8 cellular contexts compared by ENCODE assay signal in the genomic region with DNA sequence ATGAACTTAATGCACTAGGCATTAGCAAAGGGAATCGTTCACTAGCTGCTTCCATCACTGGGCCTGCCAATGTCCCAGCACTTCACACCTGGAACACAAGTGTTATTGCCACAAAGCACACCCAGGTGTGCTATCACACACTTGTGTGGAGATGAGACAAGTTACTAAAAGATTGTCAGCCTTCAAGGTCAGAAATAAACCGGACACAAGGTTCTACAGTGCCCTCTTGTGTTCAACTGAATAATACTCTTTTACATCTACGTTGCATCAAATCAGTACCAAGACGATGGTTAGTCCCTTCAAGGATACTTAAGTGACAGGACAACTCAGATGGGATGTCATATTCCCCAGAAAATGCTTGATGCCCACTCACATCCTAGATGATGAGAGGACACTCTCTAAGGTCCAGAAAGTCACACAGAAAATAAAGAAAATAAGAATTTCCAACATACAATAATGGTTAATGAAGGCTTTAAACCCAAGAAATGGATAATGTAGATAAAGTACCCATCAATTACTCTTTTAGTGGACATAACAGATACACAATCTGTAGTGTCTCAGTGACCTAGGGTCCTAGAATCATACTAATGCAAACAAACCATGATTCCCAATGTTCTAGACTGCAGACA. TPM values are rescaled to one million over a fixed set of nuclear protein-coding genes. Genes with fewer than 3 reads are reported as not detected.
DNase-seq lines count a peak whose midpoint lies in the region; ATAC-seq, FAIRE-seq and TF ChIP-seq lines count a peak whose summit lies in the region.

No MANE protein-coding gene starts in this region.

- peak; percentile 76 for TF ChIP-seq CTCF in A673 (conservative IDR thresholded peaks at IDR 0.05; ENCODE audit: low read depth, low read length)
- TF ChIP-seq CTCF in GM10248 (IDR thresholded peaks at IDR 0.05; ENCODE audit: control extremely low read depth, extremely low read depth, low read depth, missing control alignments): peak; percentile 42
- TF ChIP-seq CTCF in bronchial epithelial cell (IDR thresholded peaks at IDR 0.05; ENCODE audit: insufficient read depth, low read length, severe bottlenecking): peak; percentile 56
- no peak for TF ChIP-seq CTCF in omental fat pad (IDR thresholded peaks at IDR 0.05)

- POLR2A ChIA-PET in A673 (lab: Charles Lee; ENCODE audit: low non-redundant PET): no interaction called here
- POLR2A ChIA-PET in GM10248 (lab: Yijun Ruan, JAX): no interaction called here

- no peak for FAIRE-seq in bronchial epithelial cell (lab: Jason Lieb, UNC)
- FAIRE-seq in urothelium cell line (lab: Jason Lieb, UNC): no peak

- no peaks in the 10 kb centered on the region for H3K9me3 ChIP-seq in A673 (ENCODE audit: low read depth, low read length, poor library complexity, severe bottlenecking)

- ATAC-seq in left lobe of liver (peak; percentile 45), HG03469 (IDR thresholded peaks at IDR 0.05; ENCODE audit: unreplicated experiment) (no peak), omental fat pad (ENCODE audit: low FRiP score) (no peak)

- DNase-seq in A673 (ENCODE audit: low spot score) (peak; percentile 82), GM10248 (ENCODE audit: extremely low spot score) (peak; percentile 36), NCI-H460 (ENCODE audit: extremely low read depth, low read depth) (peak; percentile 55), bronchial epithelial cell (ENCODE audit: low read depth) (peak; percentile 60), left lobe of liver (ENCODE audit: low spot score) (no peak), urothelium cell line (ENCODE audit: low spot score) (peak; percentile 39), omental fat pad (ENCODE audit: low spot score) (no peak)

- CTCF ChIA-PET in A673 (lab: Charles Lee) (interaction anchor here (0.6 kb wide), 1 partner anchor 14 kb away, joined by 3 read pairs; no protein-coding TSS in a partner anchor), GM10248 (lab: Yijun Ruan, JAX) (interaction anchor here (0.7 to 2.1 kb wide), 18 partner anchors 8 to 174 kb away, joined by 3 to 9 read pairs (median 4); no protein-coding TSS in a partner anchor)

- peak overlapping the region; percentile 73 for H3K27ac ChIP-seq in A673 (ENCODE audit: low read depth, low read length, poor library complexity, severe bottlenecking)

- intact Hi-C loops in A673 (cut with micrococcal nuclease; ENCODE audit: unreplicated experiment): loop anchor here (5.0 kb wide), 1 partner anchor 81 kb away; no protein-coding TSS in a partner anchor

- H3K4me1 ChIP-seq in A673 (ENCODE audit: insufficient read depth, low read length, poor library complexity, severe bottlenecking): peaks cover 20% of the 10 kb centered on the region

- H3K27me3 ChIP-seq in A673 (replicated peaks; ENCODE audit: insufficient read depth, low read depth, low read length, poor library complexity) (no peaks in the 10 kb centered on the region), bronchial epithelial cell (ENCODE audit: control insufficient read depth, insufficient read depth, low read length) (no peaks in the 10 kb centered on the region)

- H3K36me3 ChIP-seq in A673 (ENCODE audit: insufficient read depth, low read length, poor library complexity, severe bottlenecking) (peaks cover 79% of the 10 kb centered on the region), bronchial epithelial cell (ENCODE audit: control insufficient read depth, insufficient read depth, low read length) (peaks cover 16% of the 10 kb centered on the region)

- H3K4me3 ChIP-seq in A673 (ENCODE audit: low read depth, low read length, poor library complexity, severe bottlenecking) (no peak overlapping the region), bronchial epithelial cell (ENCODE audit: low read depth, low read length) (no peak overlapping the region)

- BruUV-seq in A673 (replicated peaks; lab: Mats Ljungman, UMichigan): no TSS peak

RNA-seq across cellular contexts. Expression of a gene that starts 16.4 kb away (rescaled TPM):
- 487 and 587 TPM in 2 replicates for total RNA-seq in A673 (2021)
- total RNA-seq in NCI-H460 (2014; rRNA removed; shearing (Covaris generic)): 63.5 and 66.9 TPM in 2 replicates
- 37.5 and 60.8 TPM in 2 replicates for polyA plus RNA-seq in NCI-H460 (2014; cell fraction: nucleus; rRNA removed)
- total RNA-seq in bronchial epithelial cell: 65.0 and 71.2 TPM in 2 replicates
- 49.6 TPM for total RNA-seq in left lobe of liver
- 100 to 1,000 TPM; 107 to 160 (median 122) TPM for total RNA-seq in omental fat pad

RNA-seq across cellular contexts. Expression of a gene that starts 43.3 kb away (rescaled TPM):
- total RNA-seq in A673 (2021): 127 and 138 TPM in 2 replicates
- total RNA-seq in NCI-H460 (2014; rRNA removed; shearing (Covaris generic)): 30.6 and 35.6 TPM in 2 replicates
- 39.6 and 57.4 TPM in 2 replicates for polyA plus RNA-seq in NCI-H460 (2014; cell fraction: nucleus; rRNA removed)
- 11.6 and 13.7 TPM in 2 replicates for total RNA-seq in bronchial epithelial cell
- total RNA-seq in left lobe of liver: 8.8 TPM
- total RNA-seq in omental fat pad: 10 to 100 TPM in 3 of 4 donors, 1 to 10 TPM in 1; 8.9 to 23.5 (median 19.8) TPM

Comparison
In these comparisons a context has a peak if more than half of its experiments do, and no peak if none do; other contexts are left out.
1. DNase-seq: peak in A673 (single experiment), GM10248 (single experiment), NCI-H460 (single experiment), bronchial epithelial cell (single experiment) and urothelium cell line (single experiment); none in left lobe of liver (single experiment) and omental fat pad (single experiment).
2. CTCF ChIP-seq: peak in A673 (single experiment), GM10248 (single experiment) and bronchial epithelial cell (single experiment); none in omental fat pad (0 of 3).